Comparison of ENCODE assay signal across 8 cellular contexts in the genomic region with DNA sequence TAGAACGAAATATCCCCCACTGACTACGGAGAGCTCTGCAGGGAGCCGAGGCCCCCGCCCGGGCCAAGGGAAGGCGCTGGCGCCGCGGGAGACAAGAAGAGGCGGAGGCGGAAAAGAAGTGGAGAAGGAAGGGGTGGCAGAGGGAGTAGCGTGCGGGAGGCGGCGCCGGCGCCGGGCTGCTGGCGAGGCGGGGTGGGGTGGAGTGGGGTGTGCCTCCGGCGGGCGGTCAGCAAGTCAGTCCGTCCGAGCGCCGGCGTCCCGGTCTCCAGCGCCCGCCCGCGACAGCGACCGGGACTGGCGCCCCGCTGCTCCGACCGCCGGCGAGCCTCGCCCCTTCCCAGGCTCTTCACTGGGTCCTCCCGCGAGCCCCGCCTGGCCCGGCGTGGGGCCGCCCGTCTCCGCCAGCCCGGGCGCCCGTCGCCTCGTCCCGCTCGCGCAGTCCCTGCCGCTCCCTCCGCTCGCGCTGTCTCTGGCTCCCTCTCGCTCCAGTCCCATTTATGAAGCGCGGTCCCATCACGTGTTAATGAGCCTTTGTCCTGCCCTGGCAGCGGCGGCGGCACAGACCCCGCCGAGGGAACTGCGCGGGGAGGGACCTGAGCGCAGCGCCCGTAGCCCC. TPM values are rescaled to one million over a fixed set of nuclear protein-coding genes. Genes with fewer than 3 reads are reported as not detected.
DNase-seq lines count a peak whose midpoint lies in the region; ATAC-seq, FAIRE-seq and TF ChIP-seq lines count a peak whose summit lies in the region.

A gene (minus strand): TSS at position 471 of the 616 bp plus-strand sequence. CDS start 21,073 bp downstream, outside the sequence.

- peak within 1 kb of the TSS; percentile 83 for H3K4me2 ChIP-seq in OCI-LY1 (ENCODE audit: low read length)

- H3K9me2 ChIP-seq in OCI-LY1 (ENCODE audit: low read depth, low read length), result no peaks in the 10 kb centered on the region

- H3K27me3 ChIP-seq in Caco-2 (replicated peaks; ENCODE audit: control insufficient read depth, insufficient read depth, low read length), result peaks cover 2% of the 10 kb centered on the region; the same call in 1 of the 2 replicates
- no peaks in the 10 kb centered on the region for H3K27me3 ChIP-seq in OCI-LY1 (ENCODE audit: insufficient read depth, low read length)
- peaks cover 0 to 35% of the 10 kb centered on the region in 2 donors for H3K27me3 ChIP-seq in right lobe of liver
- peaks cover 15 to 43% (median 26%) of the 10 kb centered on the region in 5 donors for H3K27me3 ChIP-seq in subcutaneous abdominal adipose tissue (ENCODE audit: control insufficient read depth in 5 of 5, insufficient read depth in 4 of 5, low read length in 5 of 5)

- BruUV-seq in Caco-2 (replicated peaks; lab: Mats Ljungman, UMichigan), result no TSS peak

- no peak within 1 kb of the TSS for H2AFZ ChIP-seq in OCI-LY1 (ENCODE audit: low read length)

- H3K4me3 ChIP-seq in Caco-2 (ENCODE audit: low read depth, low read length) (peak within 1 kb of the TSS; percentile 43), OCI-LY1 (ENCODE audit: low read depth, low read length, poor library complexity, severe bottlenecking) (peak within 1 kb of the TSS; percentile 83), right lobe of liver (peak within 1 kb of the TSS; percentile 40 to 52 (median 48)), subcutaneous abdominal adipose tissue (ENCODE audit: low read depth in 1 of 5, low read length in 5 of 5) (peak within 1 kb of the TSS; percentile 62 to 76 (median 68))

- H3K27ac ChIP-seq in OCI-LY1 (ENCODE audit: low read depth, low read length, poor library complexity, severe bottlenecking) (peak within 1 kb of the TSS; percentile 74), right lobe of liver (no peak within 1 kb of the TSS), subcutaneous abdominal adipose tissue (ENCODE audit: low read depth, low read length) (no peak within 1 kb of the TSS)

- FAIRE-seq in D721Med (lab: Jason Lieb, UNC), result no peak

- H3K27ac Mint-ChIP-seq in Caco-2 (ENCODE audit: unreplicated experiment), result no peak within 1 kb of the TSS

- ATAC-seq in HG03342 (IDR thresholded peaks at IDR 0.05; ENCODE audit: unreplicated experiment) (peak; percentile 50), right lobe of liver (peak; percentile 77 to 81 (median 78))

- intact Hi-C loops in Caco-2 (cut with micrococcal nuclease; ENCODE audit: unreplicated experiment) (loop anchor here (5.0 kb wide), 2 partner anchors 239 to 334 kb away; no protein-coding TSS in a partner anchor), right lobe of liver (cut with DNase I) (no loop called here)

- H3K79me2 ChIP-seq in OCI-LY1 (ENCODE audit: insufficient read depth, low read length), result peaks cover 47% of the 10 kb centered on the region

- no peaks in the 10 kb centered on the region for H3K36me3 ChIP-seq in Caco-2 (ENCODE audit: control insufficient read depth, insufficient read depth, low read length)
- H3K36me3 ChIP-seq in OCI-LY1 (ENCODE audit: insufficient read depth, low read length), result no peaks in the 10 kb centered on the region; the same call in 1 of the 2 replicates
- no peaks in the 10 kb centered on the region for H3K36me3 ChIP-seq in right lobe of liver
- H3K36me3 ChIP-seq in subcutaneous abdominal adipose tissue (ENCODE audit: control insufficient read depth in 5 of 5, insufficient read depth in 5 of 5, low read length in 5 of 5), result no peaks in the 10 kb centered on the region

- TF ChIP-seq CTCF in Caco-2 (IDR thresholded peaks at IDR 0.05; ENCODE audit: insufficient read depth in 1 of 2, low read depth in 1 of 2, low read length in 1 of 2, severe bottlenecking in 1 of 2, unreplicated experiment in 1 of 2), result no peak
- TF ChIP-seq CTCF in OCI-LY1 (IDR thresholded peaks at IDR 0.05; ENCODE audit: low read length), result peak; percentile 3; the same call in 1 of the 2 replicates
- TF ChIP-seq CTCF in right lobe of liver (IDR thresholded peaks at IDR 0.05), result no peak
- TF ChIP-seq CTCF in D721Med (IDR thresholded peaks at IDR 0.05; ENCODE audit: insufficient read depth, missing control alignments), result no peak

- POLR2A ChIA-PET in Caco-2 (lab: Charles Lee), result no interaction called here

- peaks cover 34% of the 10 kb centered on the region for H3K27me3 Mint-ChIP-seq in Caco-2 (ENCODE audit: insufficient read depth, unreplicated experiment)

- TF ChIP-seq POLR2A in GM19193 (IDR thresholded peaks at IDR 0.05; ENCODE audit: extremely low read depth, insufficient read depth, insufficient read length) (peak; percentile 87), right lobe of liver (IDR thresholded peaks at IDR 0.05) (no peak)

- 2% methylated on average over 20 of the region's 76 CpGs for WGBS in right lobe of liver (ENCODE audit: insufficient coverage, low coverage, low lambda C conversion rate, missing lambda C conversion rate)

- no peaks in the 10 kb centered on the region for H3K9me3 ChIP-seq in Caco-2
- no peaks in the 10 kb centered on the region for H3K9me3 ChIP-seq in OCI-LY1 (ENCODE audit: low read length)
- no peaks in the 10 kb centered on the region for H3K9me3 ChIP-seq in right lobe of liver
- H3K9me3 ChIP-seq in subcutaneous abdominal adipose tissue (ENCODE audit: control insufficient read depth in 5 of 5, low read length in 5 of 5), result no peaks in the 10 kb centered on the region

- H3K36me3 Mint-ChIP-seq in Caco-2 (ENCODE audit: insufficient read depth, unreplicated experiment), result no peaks in the 10 kb centered on the region

- H3K4me3 Mint-ChIP-seq in Caco-2 (ENCODE audit: unreplicated experiment), result peak within 1 kb of the TSS; percentile 73

- H3K4me1 Mint-ChIP-seq in Caco-2 (ENCODE audit: low read depth, unreplicated experiment), result peaks cover 6% of the 10 kb centered on the region

- no peaks in the 10 kb centered on the region for H3K9me3 Mint-ChIP-seq in Caco-2 (ENCODE audit: unreplicated experiment)

- H3F3A ChIP-seq in OCI-LY1 (ENCODE audit: insufficient read depth, low read length), result no peaks in the 10 kb centered on the region

- no peaks in the 10 kb centered on the region for H4K20me1 ChIP-seq in OCI-LY1 (ENCODE audit: insufficient read depth, low read length)

- 0 out of 2 replicates have a peak, but pooled peaks cover 5% of the 10 kb centered on the region for H3K4me1 ChIP-seq in Caco-2
- peaks cover 58% of the 10 kb centered on the region for H3K4me1 ChIP-seq in OCI-LY1 (ENCODE audit: insufficient read depth, low read length, severe bottlenecking)
- H3K4me1 ChIP-seq in right lobe of liver, result peaks cover 0 to 16% (median 0%) of the 10 kb centered on the region in 4 donors
- H3K4me1 ChIP-seq in subcutaneous abdominal adipose tissue (ENCODE audit: control insufficient read depth in 5 of 5, insufficient read depth in 5 of 5, low read length in 5 of 5), result peaks cover 3 to 23% (median 20%) of the 10 kb centered on the region in 5 donors

- peak within 1 kb of the TSS; percentile 90 for H3K9ac ChIP-seq in OCI-LY1 (ENCODE audit: low read length)
- peak within 1 kb of the TSS in 3 of 5 donors; percentile 16 to 29 (median 20) for H3K9ac ChIP-seq in subcutaneous abdominal adipose tissue (ENCODE audit: low read length in 5 of 5)

- CTCF ChIA-PET in Caco-2 (lab: Charles Lee), result no interaction called here

- DNase-seq in Caco-2 (peak in 1 of 2 experiments; percentile 49), cerebellar cortex (ENCODE audit: low spot score) (peak; percentile 53), right lobe of liver (peak; percentile 47 to 67 (median 51)), D721Med (ENCODE audit: insufficient read length, low spot score) (no peak)

RNA-seq across cellular contexts. Expression of the gene that starts here (rescaled TPM):
- total RNA-seq in Caco-2 (2022) (not detected in 2 replicates), right lobe of liver (under 1 TPM in 3 of 6 experiments, not detected in 3; 0.05 to 0.14 (median 0.12) TPM)

Comparison
In these comparisons a context has a peak if more than half of its experiments do, and no peak if none do; other contexts are left out.
1. Peak in DNase-seq, ATAC-seq and H3K4me3 ChIP-seq in right lobe of liver; RNA of the gene not detected or under 1 TPM.